Comparison of ENCODE assay signal across 31 cellular contexts in genomic region chr12:122939151-122939550, GRCh38.
"Had no signal": no experiment of that assay in that cellular context is flagged by ENCODE, and none has a peak within 500 bp of the region (broad histone marks: within the 10 kb centered on the region; RNA-seq: fewer than 3 reads in every experiment).

No MANE protein-coding gene starts in this region.

- DNase-seq: heart right ventricle; islet precursor cell; left cardiac atrium; left lung; lower lobe of right lung; mammary epithelial cell; mesenchymal stem cell; naive B cell; occipital lobe; pancreas; posterior cingulate gyrus; retina; right cardiac atrium; stimulated activated CD4-positive, alpha-beta T cell treated with anti-CD3 and anti-CD28 coated beads, Interleukin-1b, Interleukin-23, amount 100 ng/mL, for 48 hours; stimulated activated CD4-positive, alpha-beta T cell treated with anti-CD3 and anti-CD28 coated beads, Interleukin-2, amount 100 ng/mL, for 48 hours; stimulated activated CD4-positive, alpha-beta T cell treated with anti-CD3 and anti-CD28 coated beads, Interleukin-4, amount 100 ng/mL, for 4 hours; stimulated activated CD8-positive, alpha-beta memory T cell treated with anti-CD3 and anti-CD28 coated beads, Interleukin-4, amount 100 ng/mL, for 48 hours; stimulated activated naive CD4-positive, alpha-beta T cell treated with Interleukin-2 at 50 U/mL for 16 hours; stimulated activated naive CD8-positive, alpha-beta T cell treated with anti-CD3 and anti-CD28 coated beads, Interleukin-15, amount 100 ng/mL, for 72 hours; substantia nigra; uterus had no signal

- H3K79me2 ChIP-seq: hepatocyte had no signal

- H3K36me3 Mint-ChIP-seq: naive B cell; stimulated activated memory B cell treated with anti-CD40 and anti-IgM and Interleukin-4, amounts not matched to agents 10 μg/mL and 1 μg/mL and 100 μg/mL, for 72 hours; type B pancreatic cell had no signal

- H3K4me1 ChIP-seq: pancreas, prostate gland, uterus had no signal

- H2AFZ ChIP-seq: hepatocyte had no signal

- H3K27me3 ChIP-seq: heart right ventricle, hepatocyte, left lung, neutrophil, pancreas, tibial nerve, uterus had no signal

- H3K4me2 ChIP-seq: hepatocyte had no signal

- H3K36me3 ChIP-seq: left lung, neutrophil, pancreas, prostate gland, uterus had no signal

- H3K27ac ChIP-seq: heart right ventricle, hepatocyte, left lung, lower lobe of right lung, neutrophil, pancreas, prostate gland, skin epidermis, tibial nerve, uterus had no signal

- H3K9me3 Mint-ChIP-seq: nephron; neural crest cell; stimulated activated memory B cell treated with anti-CD40 and anti-IgM and Interleukin-4, amounts not matched to agents 10 μg/mL and 1 μg/mL and 100 μg/mL, for 72 hours; stimulated activated naive CD8-positive, alpha-beta T cell treated with anti-CD3 and anti-CD28 coated beads, Interleukin-15, amount 100 ng/mL, for 72 hours; type B pancreatic cell had no signal

- H3K27me3 Mint-ChIP-seq: naive B cell; stimulated activated memory B cell treated with anti-CD40 and anti-IgM and Interleukin-4, amounts not matched to agents 10 μg/mL and 1 μg/mL and 100 μg/mL, for 72 hours; stimulated activated naive CD8-positive, alpha-beta T cell treated with anti-CD3 and anti-CD28 coated beads, Interleukin-15, amount 100 ng/mL, for 72 hours; type B pancreatic cell had no signal

- H3K27ac Mint-ChIP-seq: naive B cell; nephron; stimulated activated memory B cell treated with anti-CD40 and anti-IgM and Interleukin-4, amounts not matched to agents 10 μg/mL and 1 μg/mL and 100 μg/mL, for 72 hours; type B pancreatic cell had no signal

- H3K4me3 ChIP-seq: heart right ventricle, hepatocyte, left lung, lower lobe of right lung, pancreas, prostate gland, skin epidermis, tibial nerve, uterus had no signal

- H3K4me3 Mint-ChIP-seq: naive B cell; nephron; neural crest cell; stimulated activated memory B cell treated with anti-CD40 and anti-IgM and Interleukin-4, amounts not matched to agents 10 μg/mL and 1 μg/mL and 100 μg/mL, for 72 hours; stimulated activated naive CD8-positive, alpha-beta T cell treated with anti-CD3 and anti-CD28 coated beads, Interleukin-15, amount 100 ng/mL, for 72 hours; type B pancreatic cell had no signal

- H3K9me3 ChIP-seq: heart right ventricle, left lung, lower lobe of right lung, neutrophil, pancreas, prostate gland, tibial nerve, uterus had no signal

- ATAC-seq: heart right ventricle; left cardiac atrium; left lung; lower lobe of right lung; pancreas; right cardiac atrium; sciatic nerve; stimulated activated memory B cell treated with anti-CD40 and anti-IgM and Interleukin-4, amounts not matched to agents 10 μg/mL and 1 μg/mL and 100 μg/mL, for 72 hours; stimulated activated naive CD8-positive, alpha-beta T cell treated with anti-CD3 and anti-CD28 coated beads, Interleukin-15, amount 100 ng/mL, for 72 hours had no signal
